ENCODE assay signal across 31 cellular contexts in the genomic region with DNA sequence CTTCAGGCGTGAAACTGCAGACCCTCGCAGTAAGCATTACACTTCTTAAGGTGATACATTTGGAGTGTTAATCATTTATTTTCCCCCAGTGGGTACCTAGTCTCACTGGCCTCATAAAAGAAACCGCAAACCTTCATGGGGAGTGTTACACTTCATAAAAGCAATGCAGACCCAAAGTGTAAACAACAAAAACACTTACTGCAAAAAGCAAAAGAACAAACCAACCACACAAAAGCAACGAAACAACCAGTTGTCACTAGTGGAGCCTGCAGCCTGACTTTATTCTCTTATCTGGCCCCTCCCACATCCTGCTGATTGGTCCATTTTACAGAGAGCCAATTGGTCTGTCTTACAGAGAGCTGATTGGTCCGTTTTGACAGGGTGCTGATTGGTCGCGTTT. TPM values are rescaled to one million over a fixed set of nuclear protein-coding genes. Genes with fewer than 3 reads are reported as not detected.
A peak's percentile ranks its signal among the peaks of the same experiment; 100 is the strongest.
DNase-seq lines count a peak whose midpoint lies in the region; ATAC-seq and TF ChIP-seq lines count a peak whose summit lies in the region.
"Had no signal": no experiment of that assay in that cellular context is flagged by ENCODE, and none has a peak within 500 bp of the region (broad histone marks: within the 10 kb centered on the region; RNA-seq: fewer than 3 reads in every experiment).

No MANE protein-coding gene starts in this region.

- CTCF ChIA-PET in activated naive CD4-positive, alpha-beta T cell treated with anti-CD3 and anti-CD28 coated beads for 36 hours (lab: Charles Lee) = interaction anchor here (0.9 to 2.3 kb wide), 4 partner anchors 26 to 65 kb away, joined by 3 to 9 read pairs (median 4); no protein-coding TSS in a partner anchor
- CTCF ChIA-PET in CD8-positive, alpha-beta memory T cell (lab: Charles Lee) = interaction anchor here (0.8 to 1.8 kb wide), 5 partner anchors 16 to 63 kb away, joined by 3 to 5 read pairs (median 5); no protein-coding TSS in a partner anchor
- CTCF ChIA-PET in activated B cell treated with CpG ODN at 0.5 μM for 24 hours (lab: Charles Lee) = interaction anchor here (2.3 kb wide), 1 partner anchor 26 kb away, joined by 10 read pairs; no protein-coding TSS in a partner anchor
- CTCF ChIA-PET in naive thymus-derived CD4-positive, alpha-beta T cell (lab: Charles Lee) = interaction anchor here (0.6 to 1.0 kb wide), 2 partner anchors 9 to 25 kb away, joined by 4 read pairs; no protein-coding TSS in a partner anchor

- no peak overlapping the region for H3K27ac Mint-ChIP-seq in activated naive CD4-positive, alpha-beta T cell treated with anti-CD3 and anti-CD28 coated beads for 36 hours
- peak overlapping the region; percentile 24 to 97 (median 69) for H3K27ac Mint-ChIP-seq in CD8-positive, alpha-beta memory T cell
- peak overlapping the region; percentile 35 for H3K27ac Mint-ChIP-seq in activated B cell treated with CpG ODN at 0.5 μM for 24 hours
- peak overlapping the region; percentile 91 to 100 (median 96) for H3K27ac Mint-ChIP-seq in naive thymus-derived CD4-positive, alpha-beta T cell
- H3K27ac Mint-ChIP-seq: brain, H9, type B pancreatic cell had no signal

- DNase-seq in activated naive CD4-positive, alpha-beta T cell treated with anti-CD3 and anti-CD28 coated beads for 36 hours = peak; percentile 43
- no peak for DNase-seq in activated naive CD4-positive, alpha-beta T cell treated with Interleukin-2 at 50 U/mL for 16 hours
- DNase-seq in CD8-positive, alpha-beta memory T cell = peak in 3 of 5 donors; percentile 47 to 57 (median 47)
- no peak for DNase-seq in activated B cell treated with CpG ODN at 0.5 μM for 24 hours
- DNase-seq in naive thymus-derived CD4-positive, alpha-beta T cell = peak in 5 of 9 donors; percentile 42 to 75 (median 56)
- no peak for DNase-seq in spleen
- no peak for DNase-seq in WERI-Rb-1
- DNase-seq in midbrain (lab: John Stamatoyannopoulos, UW) = no peak
- DNase-seq: activated CD4-positive, alpha-beta T cell treated with anti-CD3 and anti-CD28 coated beads, Interleukin-2, amount 50 U/mL, for 4 hours; activated gamma-delta T cell; activated T-cell treated with anti-CD3 and anti-CD28 coated beads for 4 hours; amniotic stem cell; DMS79 treated with DMSO at 0.1 percent for 48 hours; GDM1; H9; NCI-H1417 treated with DMSO at 0.1 percent for 48 hours; NCI-H2029 treated with DMSO at 0.1 percent for 48 hours; NCI-H526; nucleus accumbens; PC-3; stimulated activated CD4-positive, alpha-beta T cell treated with anti-CD3 and anti-CD28 coated beads, Interleukin-4, amount 100 ng/mL, for 24 hours; T-helper 17 cell had no signal

- WGBS in spleen, 5 donors = 83 to 92% (median 86%) methylated on average over 7 of the region's 7 CpGs

- H3K9me3 ChIP-seq in CD8-positive, alpha-beta memory T cell (ENCODE audit: low read length) = no peaks in the 10 kb centered on the region
- H3K9me3 ChIP-seq in naive thymus-derived CD4-positive, alpha-beta T cell (ENCODE audit: control insufficient read depth in 2 of 3, low read length in 3 of 3) = no peaks in the 10 kb centered on the region
- H3K9me3 ChIP-seq in spleen (no peaks in the 10 kb centered on the region), WERI-Rb-1 (ENCODE audit: severe bottlenecking) (peaks cover 4% of the 10 kb centered on the region)

- peaks cover 88% of the 10 kb centered on the region for H3K4me1 ChIP-seq in CD8-positive, alpha-beta memory T cell (ENCODE audit: insufficient read depth, low read length)
- peaks cover 56 to 80% of the 10 kb centered on the region in 2 donors for H3K4me1 ChIP-seq in naive thymus-derived CD4-positive, alpha-beta T cell (ENCODE audit: control insufficient read depth in 2 of 2, insufficient read depth in 2 of 2, low read length in 2 of 2)
- H3K4me1 ChIP-seq in spleen = peaks cover 20 to 82% (median 35%) of the 10 kb centered on the region in 6 donors

- no peak overlapping the region for H3K4me3 ChIP-seq in CD8-positive, alpha-beta memory T cell (ENCODE audit: low read length)
- no peak overlapping the region for H3K4me3 ChIP-seq in naive thymus-derived CD4-positive, alpha-beta T cell (ENCODE audit: low read length)
- H3K4me3 ChIP-seq in spleen (no peak overlapping the region), WERI-Rb-1 (ENCODE audit: low read depth, low read length) (no peak overlapping the region)
- H3K4me3 ChIP-seq: BLaER1 treated with 17β-estradiol and CSF1 and Interleukin-3, amounts not matched to agents 10 nM and 100 nM; SK-N-MC had no signal

- H3K9me3 Mint-ChIP-seq in activated naive CD4-positive, alpha-beta T cell treated with anti-CD3 and anti-CD28 coated beads for 36 hours = no peaks in the 10 kb centered on the region
- H3K9me3 Mint-ChIP-seq in CD8-positive, alpha-beta memory T cell = peaks cover 0 to 5% (median 0%) of the 10 kb centered on the region in 5 donors
- H3K9me3 Mint-ChIP-seq in activated B cell treated with CpG ODN at 0.5 μM for 24 hours = peaks cover 2% of the 10 kb centered on the region
- H3K9me3 Mint-ChIP-seq in naive thymus-derived CD4-positive, alpha-beta T cell = peaks cover 0 to 6% (median 0%) of the 10 kb centered on the region in 11 donors
- H3K9me3 Mint-ChIP-seq: H9, type B pancreatic cell had no signal

- peaks cover 67% of the 10 kb centered on the region for H3K4me1 Mint-ChIP-seq in activated naive CD4-positive, alpha-beta T cell treated with anti-CD3 and anti-CD28 coated beads for 36 hours (ENCODE audit: low read depth)
- peaks cover 71 to 84% (median 75%) of the 10 kb centered on the region in 3 donors for H3K4me1 Mint-ChIP-seq in CD8-positive, alpha-beta memory T cell
- H3K4me1 Mint-ChIP-seq in activated B cell treated with CpG ODN at 0.5 μM for 24 hours = peaks cover 87% of the 10 kb centered on the region
- H3K4me1 Mint-ChIP-seq in naive thymus-derived CD4-positive, alpha-beta T cell = peaks cover 46 to 94% (median 85%) of the 10 kb centered on the region in 7 donors

- H3K27me3 Mint-ChIP-seq in activated naive CD4-positive, alpha-beta T cell treated with anti-CD3 and anti-CD28 coated beads for 36 hours (ENCODE audit: low read depth) = no peaks in the 10 kb centered on the region
- H3K27me3 Mint-ChIP-seq in CD8-positive, alpha-beta memory T cell = peaks cover 0 to 6% of the 10 kb centered on the region in 2 donors
- H3K27me3 Mint-ChIP-seq in activated B cell treated with CpG ODN at 0.5 μM for 24 hours = no peaks in the 10 kb centered on the region
- no peaks in the 10 kb centered on the region for H3K27me3 Mint-ChIP-seq in naive thymus-derived CD4-positive, alpha-beta T cell
- H3K27me3 Mint-ChIP-seq: brain, T-helper 17 cell, type B pancreatic cell had no signal

- H3K27me3 ChIP-seq in CD8-positive, alpha-beta memory T cell (ENCODE audit: insufficient read depth, low read length, poor library complexity, severe bottlenecking) = no peaks in the 10 kb centered on the region
- H3K27me3 ChIP-seq in naive thymus-derived CD4-positive, alpha-beta T cell (ENCODE audit: control insufficient read depth in 2 of 2, insufficient read depth in 2 of 2, low read length in 2 of 2) = no peaks in the 10 kb centered on the region
- H3K27me3 ChIP-seq in spleen (replicated peaks in 1 of 7) (no peaks in the 10 kb centered on the region), WERI-Rb-1 (ENCODE audit: insufficient read depth, low read depth, severe bottlenecking) (no peaks in the 10 kb centered on the region)
- H3K27me3 ChIP-seq: BLaER1 treated with 17β-estradiol and CSF1 and Interleukin-3, amounts not matched to agents 10 nM and 100 nM had no signal

- H3K36me3 ChIP-seq in CD8-positive, alpha-beta memory T cell (ENCODE audit: insufficient read depth, low read length) = no peaks in the 10 kb centered on the region
- H3K36me3 ChIP-seq in naive thymus-derived CD4-positive, alpha-beta T cell (ENCODE audit: control insufficient read depth in 2 of 3, insufficient read depth in 3 of 3, low read length in 3 of 3) = no peaks in the 10 kb centered on the region
- H3K36me3 ChIP-seq in spleen (no peaks in the 10 kb centered on the region), WERI-Rb-1 (no peaks in the 10 kb centered on the region)

- intact Hi-C loops in activated naive CD4-positive, alpha-beta T cell treated with anti-CD3 and anti-CD28 coated beads for 36 hours (cut with micrococcal nuclease) = no loop called here
- intact Hi-C loops in activated B cell treated with CpG ODN at 0.5 μM for 24 hours (cut with micrococcal nuclease) (no loop called here), spleen (cut with DNase I; ENCODE audit: low total_unique reads) (no loop called here)
- intact Hi-C loops in naive thymus-derived CD4-positive, alpha-beta T cell (cut with micrococcal nuclease) = loop anchor here in 1 of 2 donors (5.0 kb wide), 1 partner anchor 495 kb away; the partner anchor contains the start of gene RREB1

- TF ChIP-seq POLR2A in spleen (IDR thresholded peaks at IDR 0.05) = no peak

- ATAC-seq in activated B cell treated with CpG ODN at 0.5 μM for 24 hours (ENCODE audit: low read depth) = no peak
- no peak for ATAC-seq in naive thymus-derived CD4-positive, alpha-beta T cell
- ATAC-seq: PC-3, T-helper 17 cell had no signal

- POLR2A ChIA-PET in CD8-positive, alpha-beta memory T cell (lab: Charles Lee) = interaction anchor here (1.1 kb wide), 2 partner anchors 15 to 494 kb away, joined by 3 to 4 read pairs; no protein-coding TSS in a partner anchor
- POLR2A ChIA-PET in activated B cell treated with CpG ODN at 0.5 μM for 24 hours (lab: Charles Lee) = interaction anchor here (5.7 kb wide), 1 partner anchor 22 kb away, joined by 100 read pairs; the partner anchor contains the start of gene LY86
- POLR2A ChIA-PET in naive thymus-derived CD4-positive, alpha-beta T cell (lab: Charles Lee) = interaction anchor here (1.2 to 6.5 kb wide), 4 partner anchors 14 to 47 kb away, joined by 3 to 46 read pairs (median 21); partner anchors contain the start of gene LY86

- TF ChIP-seq CTCF in activated B cell treated with CpG ODN at 0.5 μM for 24 hours (IDR thresholded peaks at IDR 0.05) = no peak
- no peak for TF ChIP-seq CTCF in spleen (IDR thresholded peaks at IDR 0.05 in 8 of 11, conservative IDR thresholded peaks at IDR 0.05 in 3 of 11)
- TF ChIP-seq CTCF in WERI-Rb-1 (IDR thresholded peaks at IDR 0.05; ENCODE audit: low read depth, low read length) = no peak

- H3K36me3 Mint-ChIP-seq in activated naive CD4-positive, alpha-beta T cell treated with anti-CD3 and anti-CD28 coated beads for 36 hours (ENCODE audit: low read depth) = peaks cover 3% of the 10 kb centered on the region
- no peaks in the 10 kb centered on the region for H3K36me3 Mint-ChIP-seq in CD8-positive, alpha-beta memory T cell
- H3K36me3 Mint-ChIP-seq in activated B cell treated with CpG ODN at 0.5 μM for 24 hours (ENCODE audit: low read depth) = peaks cover 26% of the 10 kb centered on the region
- H3K36me3 Mint-ChIP-seq in naive thymus-derived CD4-positive, alpha-beta T cell = peaks cover 0 to 39% (median 0%) of the 10 kb centered on the region in 5 donors
- H3K36me3 Mint-ChIP-seq: brain, type B pancreatic cell had no signal

- no peak overlapping the region for H3K27ac ChIP-seq in CD8-positive, alpha-beta memory T cell (ENCODE audit: low read depth, low read length)
- H3K27ac ChIP-seq in naive thymus-derived CD4-positive, alpha-beta T cell (ENCODE audit: low read depth, low read length) = peak overlapping the region; percentile 15
- H3K27ac ChIP-seq in spleen = peak overlapping the region in 3 of 8 donors; percentile 39 to 90 (median 83)
- H3K27ac ChIP-seq in WERI-Rb-1 = no peak overlapping the region
- H3K27ac ChIP-seq: HL-60, SK-N-MC had no signal

- no peak overlapping the region for H3K4me3 Mint-ChIP-seq in activated naive CD4-positive, alpha-beta T cell treated with anti-CD3 and anti-CD28 coated beads for 36 hours
- H3K4me3 Mint-ChIP-seq in CD8-positive, alpha-beta memory T cell = peak overlapping the region in 6 of 7 donors; percentile 3 to 53 (median 30)
- H3K4me3 Mint-ChIP-seq in activated B cell treated with CpG ODN at 0.5 μM for 24 hours = no peak overlapping the region
- H3K4me3 Mint-ChIP-seq in naive thymus-derived CD4-positive, alpha-beta T cell = peak overlapping the region; percentile 33 to 80 (median 62)
- H3K4me3 Mint-ChIP-seq: brain, H9, type B pancreatic cell had no signal

RNA-seq across cellular contexts. Expression of gene LY86, which starts 23.8 kb away (rescaled TPM):
- total RNA-seq in activated naive CD4-positive, alpha-beta T cell treated with anti-CD3 and anti-CD28 coated beads for 36 hours = 1 to 10 TPM; 1.8 to 2.0 TPM
- under 1 TPM; 0.31 to 0.53 TPM for total RNA-seq in CD8-positive, alpha-beta memory T cell
- polyA plus RNA-seq in CD8-positive, alpha-beta memory T cell = 2.4 TPM
- 57.6 and 58.1 TPM in 2 replicates for total RNA-seq in activated B cell treated with CpG ODN at 0.5 μM for 24 hours
- total RNA-seq in naive thymus-derived CD4-positive, alpha-beta T cell = 10 to 100 TPM in 2 of 5 experiments, 1 to 10 TPM in 3; 1.5 to 19.6 (median 4.5) TPM
- 1 to 10 TPM; 5.4 to 9.7 TPM for polyA plus RNA-seq in naive thymus-derived CD4-positive, alpha-beta T cell
- 10 to 100 TPM; 31.7 to 89.9 (median 50.0) TPM for total RNA-seq in spleen
- polyA plus RNA-seq in spleen = 100 to 1,000 TPM; 106 to 145 (median 131) TPM
- total RNA-seq: dermis microvascular lymphatic vessel endothelial cell, H9, kidney epithelial cell, myocyte, PC-3, pulmonary artery endothelial cell had no signal

Comparison
In these comparisons a context has a peak if more than half of its experiments do, and no peak if none do; other contexts are left out.
1. DNase-seq: peak in activated naive CD4-positive, alpha-beta T cell treated with anti-CD3 and anti-CD28 coated beads for 36 hours (single experiment), CD8-positive, alpha-beta memory T cell (3 of 5) and naive thymus-derived CD4-positive, alpha-beta T cell (5 of 9); none in activated naive CD4-positive, alpha-beta T cell treated with Interleukin-2 at 50 U/mL for 16 hours (single experiment), activated B cell treated with CpG ODN at 0.5 μM for 24 hours (single experiment), spleen (single experiment), WERI-Rb-1 (single experiment) and midbrain (single experiment).
2. H3K4me3 Mint-ChIP-seq: peak in CD8-positive, alpha-beta memory T cell (6 of 7) and naive thymus-derived CD4-positive, alpha-beta T cell (10 of 10); none in activated naive CD4-positive, alpha-beta T cell treated with anti-CD3 and anti-CD28 coated beads for 36 hours (single experiment) and activated B cell treated with CpG ODN at 0.5 μM for 24 hours (single experiment).